In the genomic region with DNA sequence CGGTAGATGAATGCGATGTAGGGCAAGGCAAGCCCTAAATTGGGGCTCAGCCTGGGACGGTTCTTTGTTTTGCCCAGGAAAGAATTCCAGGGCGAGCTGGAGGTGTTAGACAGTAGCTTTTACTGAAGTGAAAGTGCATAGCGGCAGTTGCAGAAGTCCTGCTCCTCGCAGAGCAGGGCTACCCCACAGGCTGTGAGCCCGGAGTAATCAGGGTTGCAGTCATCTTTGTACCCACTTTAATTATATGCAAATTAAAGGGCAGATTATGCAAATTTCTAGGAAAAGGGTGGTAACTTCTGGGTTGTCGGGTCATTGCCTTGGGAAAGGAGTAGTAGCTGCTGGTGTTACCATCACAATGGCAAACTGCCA, we compare ENCODE assay signal across 10 cellular contexts. TPM values are rescaled to one million over a fixed set of nuclear protein-coding genes. Genes with fewer than 3 reads are reported as not detected.
A peak's percentile ranks its signal among the peaks of the same experiment; 100 is the strongest.
DNase-seq lines count a peak whose midpoint lies in the region; ATAC-seq and TF ChIP-seq lines count a peak whose summit lies in the region.
"Had no signal": no experiment of that assay in that cellular context is flagged by ENCODE, and none has a peak within 500 bp of the region (broad histone marks: within the 10 kb centered on the region; RNA-seq: fewer than 3 reads in every experiment).

No MANE protein-coding gene starts in this region.

- DNase-seq in GM06990 (ENCODE audit: extremely low read depth, insufficient read length) (no peak), HCT116 (ENCODE audit: low read depth, low spot score) (no peak), activated B cell treated with CpG ODN at 0.5 μM for 24 hours (peak; percentile 26), LoVo (ENCODE audit: low spot score) (no peak), GM19240 (ENCODE audit: insufficient read length, low spot score) (no peak)
- DNase-seq in naive thymus-derived CD8-positive, alpha-beta T cell = no peak
- DNase-seq: cortex of kidney, NCI-H1105 had no signal

- TF ChIP-seq CTCF in GM06990 (IDR thresholded peaks at IDR 0.05; ENCODE audit: insufficient read depth, low read length, poor library complexity, severe bottlenecking) = no peak
- TF ChIP-seq CTCF in HCT116 (IDR thresholded peaks at IDR 0.05 in 2 of 3, conservative IDR thresholded peaks at IDR 0.05 in 1 of 3; ENCODE audit: borderline replicate concordance in 1 of 3, insufficient read depth in 1 of 3, low read depth in 2 of 3, low read length in 2 of 3) = no peak
- TF ChIP-seq CTCF in activated B cell treated with CpG ODN at 0.5 μM for 24 hours (IDR thresholded peaks at IDR 0.05) = no peak

- no peaks in the 10 kb centered on the region for H3K27me3 Mint-ChIP-seq in activated B cell treated with CpG ODN at 0.5 μM for 24 hours
- peaks cover 0 to 2% (median 0%) of the 10 kb centered on the region in 5 donors for H3K27me3 Mint-ChIP-seq in naive thymus-derived CD8-positive, alpha-beta T cell

- no peak overlapping the region for H2AFZ ChIP-seq in HCT116 (ENCODE audit: low read depth, low read length, poor library complexity, severe bottlenecking)

- RAD21 ChIA-PET in HCT116 (lab: Charles Lee; ENCODE audit: low non-redundant PET in 1 of 2, low total read pairs in 2 of 2, uncharacterized antibody in 2 of 2, unreplicated experiment in 2 of 2) = interaction anchor here in 1 of 2 experiments (0.6 kb wide), 1 partner anchor 25 kb away, joined by 3 read pairs; no protein-coding TSS in a partner anchor

- no TSS peak for BruUV-seq in HCT116 (replicated peaks; lab: Mats Ljungman, UMichigan)

- H3K4me3 ChIP-seq in GM06990 (replicated peaks; ENCODE audit: low read depth, low read length) = peak overlapping the region; percentile 45
- H3K4me3 ChIP-seq in HCT116 (replicated peaks in 1 of 2; ENCODE audit: low read depth in 1 of 2, low read length in 2 of 2) = no peak overlapping the region
- H3K4me3 ChIP-seq: mucosa of descending colon had no signal

- H3K79me2 ChIP-seq in HCT116 (ENCODE audit: insufficient read depth, low read length) = no peaks in the 10 kb centered on the region

- peak overlapping the region; percentile 95; the same call in 1 of the 2 replicates for H3K27ac ChIP-seq in HCT116 (ENCODE audit: low read depth, low read length)

- no peak overlapping the region; the same call in 1 of the 2 replicates for H3K4me2 ChIP-seq in HCT116 (ENCODE audit: low read length)

- H3K4me1 Mint-ChIP-seq in activated B cell treated with CpG ODN at 0.5 μM for 24 hours = peaks cover 75% of the 10 kb centered on the region
- H3K4me1 Mint-ChIP-seq in naive thymus-derived CD8-positive, alpha-beta T cell = peaks cover 37 to 77% (median 70%) of the 10 kb centered on the region in 4 donors

- H3K9ac ChIP-seq in HCT116 (ENCODE audit: low read length) = no peak overlapping the region

- H3K27me3 ChIP-seq in GM06990 (replicated peaks; ENCODE audit: control insufficient read depth, insufficient read depth, low read length) (no peaks in the 10 kb centered on the region), HCT116 (ENCODE audit: insufficient read depth, low read length) (no peaks in the 10 kb centered on the region)

- H4K20me1 ChIP-seq in HCT116 (ENCODE audit: insufficient read depth) = no peaks in the 10 kb centered on the region

- no peak for TF ChIP-seq POLR2A in HCT116 (IDR thresholded peaks at IDR 0.05; ENCODE audit: borderline replicate concordance, extremely low read depth, insufficient read depth, insufficient read length)

- TF ChIP-seq RAD21 in HCT116 (IDR thresholded peaks at IDR 0.05; ENCODE audit: low read depth) = no peak

- H3K36me3 Mint-ChIP-seq in activated B cell treated with CpG ODN at 0.5 μM for 24 hours (ENCODE audit: low read depth) = peaks cover 16% of the 10 kb centered on the region
- H3K36me3 Mint-ChIP-seq in naive thymus-derived CD8-positive, alpha-beta T cell = peaks cover 0 to 19% (median 4%) of the 10 kb centered on the region in 3 donors

- peak overlapping the region; percentile 94 for H3K27ac Mint-ChIP-seq in activated B cell treated with CpG ODN at 0.5 μM for 24 hours
- H3K27ac Mint-ChIP-seq in naive thymus-derived CD8-positive, alpha-beta T cell = peak overlapping the region; percentile 82 to 99 (median 96)

- H3K36me3 ChIP-seq in GM06990 (ENCODE audit: control insufficient read depth, insufficient read depth, low read length) (no peaks in the 10 kb centered on the region; the same call in 1 of the 2 replicates), HCT116 (ENCODE audit: control insufficient read depth in 1 of 2, insufficient read depth in 2 of 2, low read length in 2 of 2) (no peaks in the 10 kb centered on the region)

- intact Hi-C loops in HCT116 (cut with micrococcal nuclease) (no loop called here), activated B cell treated with CpG ODN at 0.5 μM for 24 hours (cut with micrococcal nuclease) (loop anchor here (5.0 kb wide), 1 partner anchor 431 kb away; the partner anchor contains the start of gene ALKBH7)

- POLR2A ChIA-PET in HCT116 (lab: Charles Lee) (interaction anchor here (1.3 to 1.7 kb wide), 2 partner anchors 20 to 25 kb away, joined by 3 to 8 read pairs; no protein-coding TSS in a partner anchor), activated B cell treated with CpG ODN at 0.5 μM for 24 hours (lab: Charles Lee) (interaction anchor here (0.7 to 10.6 kb wide), 25 partner anchors 10 to 431 kb away, joined by 3 to 333 read pairs (median 4); partner anchors contain the start of genes ALKBH7, DENND1C, GPR108 and SH2D3A)
- POLR2A ChIA-PET in naive thymus-derived CD8-positive, alpha-beta T cell (lab: Charles Lee) = interaction anchor here (0.7 to 5.8 kb wide), 11 partner anchors 20 to 67 kb away, joined by 3 to 109 read pairs (median 4); partner anchors contain the start of genes GPR108, SH2D3A and VAV1

- peaks cover 19 to 29% of the 10 kb centered on the region in 2 experiments for H3K4me1 ChIP-seq in HCT116 (ENCODE audit: control insufficient read depth in 1 of 2, insufficient read depth in 2 of 2, low read length in 2 of 2)

- H3K9me3 Mint-ChIP-seq in activated B cell treated with CpG ODN at 0.5 μM for 24 hours = no peaks in the 10 kb centered on the region
- H3K9me3 Mint-ChIP-seq in naive thymus-derived CD8-positive, alpha-beta T cell = no peaks in the 10 kb centered on the region

- H3K9me3 ChIP-seq in HCT116 (ENCODE audit: control insufficient read depth in 1 of 2, insufficient read depth in 1 of 2, low read depth in 1 of 2, low read length in 2 of 2) = no peaks in the 10 kb centered on the region
- H3K9me3 ChIP-seq: mucosa of descending colon had no signal

- H3K9me2 ChIP-seq in HCT116 (ENCODE audit: insufficient read depth) = no peaks in the 10 kb centered on the region

- peak overlapping the region; percentile 83 for H3K4me3 Mint-ChIP-seq in activated B cell treated with CpG ODN at 0.5 μM for 24 hours
- H3K4me3 Mint-ChIP-seq in naive thymus-derived CD8-positive, alpha-beta T cell = peak overlapping the region; percentile 85 to 94 (median 88)

- no peak for ATAC-seq in HCT116
- ATAC-seq in activated B cell treated with CpG ODN at 0.5 μM for 24 hours (ENCODE audit: low read depth) = peak; percentile 23
- ATAC-seq in naive thymus-derived CD8-positive, alpha-beta T cell = no peak
- no peak for ATAC-seq in GM19395 (IDR thresholded peaks at IDR 0.05; ENCODE audit: unreplicated experiment)

- CTCF ChIA-PET in HCT116 (lab: Charles Lee) (no interaction called here), activated B cell treated with CpG ODN at 0.5 μM for 24 hours (lab: Charles Lee) (interaction anchor here (0.8 to 4.5 kb wide), 8 partner anchors 8 to 170 kb away, joined by 3 to 32 read pairs (median 8); partner anchors contain the start of genes GPR108, TRIP10 and VAV1)

TF ChIP-seq in HCT116, 20 proteins besides CTCF, POLR2A, EP300 and RAD21 (continues in another document):
- TF ChIP-seq, protein P1, sequence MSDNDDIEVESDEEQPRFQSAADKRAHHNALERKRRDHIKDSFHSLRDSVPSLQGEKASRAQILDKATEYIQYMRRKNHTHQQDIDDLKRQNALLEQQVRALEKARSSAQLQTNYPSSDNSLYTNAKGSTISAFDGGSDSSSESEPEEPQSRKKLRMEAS (IDR thresholded peaks at IDR 0.05) = no peak
- TF ChIP-seq SP1 (IDR thresholded peaks at IDR 0.05; ENCODE audit: low read depth) (no peak), POLR2AphosphoS5 (IDR thresholded peaks at IDR 0.05; ENCODE audit: low read depth, low read length) (no peak), EZH2 (IDR thresholded peaks at IDR 0.05) (no peak), YY1 (IDR thresholded peaks at IDR 0.05; ENCODE audit: extremely low read depth, insufficient replicate concordance, low read depth, low read length) (no peak), ZNF274 (IDR thresholded peaks at IDR 0.05; ENCODE audit: low read depth, low read length) (no peak), CBX3 (IDR thresholded peaks at IDR 0.05; ENCODE audit: low read depth) (no peak), SIN3A (IDR thresholded peaks at IDR 0.05; ENCODE audit: low read depth) (no peak), SRF (IDR thresholded peaks at IDR 0.05; ENCODE audit: low read depth) (no peak), EZH2phosphoT487 (IDR thresholded peaks at IDR 0.05; ENCODE audit: borderline replicate concordance) (no peak)
- TF ChIP-seq, protein P2, sequence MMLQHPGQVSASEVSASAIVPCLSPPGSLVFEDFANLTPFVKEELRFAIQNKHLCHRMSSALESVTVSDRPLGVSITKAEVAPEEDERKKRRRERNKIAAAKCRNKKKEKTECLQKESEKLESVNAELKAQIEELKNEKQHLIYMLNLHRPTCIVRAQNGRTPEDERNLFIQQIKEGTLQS (IDR thresholded peaks at IDR 0.05) = no peak

RNA-seq across cellular contexts. Expression of gene VAV1, which starts 30.5 kb away (rescaled TPM):
- 20.6 TPM for total RNA-seq in HCT116 (2021; ENCODE audit: unreplicated experiment)
- polyA plus RNA-seq in HCT116 (2012) = 37.2 and 37.3 TPM in 2 replicates
- total RNA-seq in activated B cell treated with CpG ODN at 0.5 μM for 24 hours = 105 and 121 TPM in 2 replicates
- total RNA-seq in naive thymus-derived CD8-positive, alpha-beta T cell = 10 to 100 TPM; 79.5 to 85.0 TPM
- polyA plus RNA-seq in naive thymus-derived CD8-positive, alpha-beta T cell = 10 to 100 TPM; 18.7 to 27.9 (median 19.9) TPM

RNA-seq across cellular contexts. Expression of gene SH2D3A, which starts 35.8 kb away (rescaled TPM):
- total RNA-seq in HCT116 (2021; ENCODE audit: unreplicated experiment) (75.7 TPM), activated B cell treated with CpG ODN at 0.5 μM for 24 hours (18.7 and 22.6 TPM in 2 replicates)
- 57.7 and 67.0 TPM in 2 replicates for polyA plus RNA-seq in HCT116 (2012)
- total RNA-seq in naive thymus-derived CD8-positive, alpha-beta T cell = 10 to 100 TPM; 45.8 to 46.5 TPM
- polyA plus RNA-seq in naive thymus-derived CD8-positive, alpha-beta T cell = 10 to 100 TPM; 23.0 to 47.3 (median 35.7) TPM
